In genomic region chr12:96571101-96571862, GRCh38 we compare ENCODE assay signal across 10 cellular contexts.
DNase-seq lines count a peak whose midpoint lies in the region; ATAC-seq and FAIRE-seq lines count a peak whose summit lies in the region.
"Had no signal": no experiment of that assay in that cellular context is flagged by ENCODE, and none has a peak within 500 bp of the region (broad histone marks: within the 10 kb centered on the region; RNA-seq: fewer than 3 reads in every experiment).

No MANE protein-coding gene starts in this region.

- intact Hi-C loops in posterior vena cava (cut with DNase I) = no loop called here

- H3K27ac Mint-ChIP-seq in effector memory CD8-positive, alpha-beta T cell = peak overlapping the region in 1 of 2 donors; percentile 13

- peaks cover 14 to 31% of the 10 kb centered on the region in 2 donors for H3K27me3 Mint-ChIP-seq in effector memory CD8-positive, alpha-beta T cell

- no peak for FAIRE-seq in HTR-8/SVneo (lab: Jason Lieb, UNC)
- FAIRE-seq: A204.1 had no signal

- peak; percentile 85 to 88 for ATAC-seq in activated CD4-positive, CD25-positive, alpha-beta regulatory T cell treated with anti-CD3 and anti-CD28 coated beads, Interleukin-2, amount 50 U/mL, for 24 hours
- ATAC-seq in GM21423 (IDR thresholded peaks at IDR 0.05; ENCODE audit: unreplicated experiment) = peak; percentile 90
- peak; percentile 90 for ATAC-seq in HG03196 (IDR thresholded peaks at IDR 0.05; ENCODE audit: unreplicated experiment)
- peak; percentile 60 for ATAC-seq in effector memory CD8-positive, alpha-beta T cell (replicated peaks)
- ATAC-seq: HCT116 had no signal

- peaks cover 2 to 6% of the 10 kb centered on the region in 2 donors for H3K4me1 Mint-ChIP-seq in effector memory CD8-positive, alpha-beta T cell (ENCODE audit: low read depth in 2 of 2)

- H3K4me3 Mint-ChIP-seq in effector memory CD8-positive, alpha-beta T cell = peak overlapping the region; percentile 19 to 47

- no peaks in the 10 kb centered on the region for H3K36me3 Mint-ChIP-seq in effector memory CD8-positive, alpha-beta T cell (ENCODE audit: insufficient read depth)

- no peak for DNase-seq in activated CD4-positive, CD25-positive, alpha-beta regulatory T cell treated with anti-CD3 and anti-CD28 coated beads, Interleukin-2, amount 50 U/mL, for 72 hours
- DNase-seq in effector memory CD8-positive, alpha-beta T cell = no peak
- no peak for DNase-seq in HTR-8/SVneo (ENCODE audit: insufficient read length, low spot score)
- no peak for DNase-seq in AML-193 (lab: John Stamatoyannopoulos, UW)
- no peak for DNase-seq in posterior vena cava (ENCODE audit: low spot score)

- no peaks in the 10 kb centered on the region for H3K9me3 Mint-ChIP-seq in effector memory CD8-positive, alpha-beta T cell
